In the genomic region with DNA sequence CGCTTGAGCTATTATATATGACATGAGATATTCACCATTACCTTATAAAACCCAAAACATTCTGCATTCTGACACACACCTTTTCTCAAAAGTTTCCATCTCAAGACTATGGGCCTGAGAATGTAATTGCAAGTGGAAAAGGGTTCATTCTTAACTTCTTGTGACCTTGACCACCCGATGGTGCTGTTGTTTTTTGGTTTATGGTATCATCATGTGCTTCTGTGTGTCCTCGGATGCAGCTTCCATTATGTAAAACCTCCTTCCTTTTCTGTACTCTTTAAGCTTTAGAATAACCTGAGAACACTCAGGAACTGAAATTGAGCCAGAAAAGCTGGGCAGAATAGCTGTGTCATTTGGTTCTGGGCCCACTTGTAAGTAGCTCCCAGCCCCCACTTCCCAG, we compare ENCODE assay signal across 41 cellular contexts. TPM values are rescaled to one million over a fixed set of nuclear protein-coding genes. Genes with fewer than 3 reads are reported as not detected.
DNase-seq lines count a peak whose midpoint lies in the region; ATAC-seq, FAIRE-seq and TF ChIP-seq lines count a peak whose summit lies in the region.
"Had no signal": no experiment of that assay in that cellular context is flagged by ENCODE, and none has a peak within 500 bp of the region (broad histone marks: within the 10 kb centered on the region; RNA-seq: fewer than 3 reads in every experiment).

No MANE protein-coding gene starts in this region.

- H3K79me2 ChIP-seq in astrocyte (ENCODE audit: insufficient read depth, low read length), result no peaks in the 10 kb centered on the region

- DNase-seq in GM12864 (ENCODE audit: low read depth), result no peak
- DNase-seq in astrocyte (ENCODE audit: low read depth), result no peak
- no peak for DNase-seq in Ammon's horn (ENCODE audit: low spot score)
- DNase-seq: activated B cell treated with CpG ODN at 0.5 μM for 24 hours; activated CD4-positive, alpha-beta T cell treated with anti-CD3 and anti-CD28 coated beads, Interleukin-2, amount 50 U/mL, for 1 hour; activated gamma-delta T cell; activated naive CD8-positive, alpha-beta T cell treated with anti-CD3 and anti-CD28 coated beads for 36 hours; activated T-cell treated with anti-CD3 and anti-CD28 coated beads, Interleukin-2, amount 50 U/mL, for 1 hour; anterior cingulate cortex; colonic mucosa; DMS53; effector CD8-positive, alpha-beta T cell; hypothalamus; immature natural killer cell; KG1; left cardiac atrium; MG63; mucosa of descending colon; natural killer cell; NCI-H1417 treated with DMSO at 0.1 percent for 48 hours; NCI-H2107; NCI-H446; occipital lobe; PC-9; psoas muscle; substantia nigra; upper lobe of left lung had no signal

- TF ChIP-seq CTCF in GM12864 (IDR thresholded peaks at IDR 0.05; ENCODE audit: low read depth, low read length, missing control alignments) (peak; percentile 2), astrocyte (IDR thresholded peaks at IDR 0.05; ENCODE audit: insufficient read depth, low read depth, low read length) (no peak)

- no peaks in the 10 kb centered on the region for H3K9me3 ChIP-seq in astrocyte (ENCODE audit: insufficient read depth, low read depth, low read length)
- H3K9me3 ChIP-seq: colonic mucosa, MG63, mucosa of descending colon, psoas muscle, upper lobe of left lung had no signal

- no peaks in the 10 kb centered on the region for H3K27me3 Mint-ChIP-seq in astrocyte (ENCODE audit: low read depth, unreplicated experiment)
- H3K27me3 Mint-ChIP-seq: activated B cell treated with CpG ODN at 0.5 μM for 24 hours; activated naive CD8-positive, alpha-beta T cell treated with anti-CD3 and anti-CD28 coated beads for 36 hours; stimulated activated memory B cell treated with anti-CD40 and anti-IgM and Interleukin-4, amounts not matched to agents 10 μg/mL and 1 μg/mL and 100 μg/mL, for 72 hours had no signal

- H3K4me2 ChIP-seq in astrocyte (ENCODE audit: low read length), result no peak overlapping the region
- H3K4me2 ChIP-seq: BLaER1 treated with 17β-estradiol and CSF1 and Interleukin-3, amounts not matched to agents 10 nM and 100 nM; GM23338; PC-9 had no signal

- no peak overlapping the region for H2AFZ ChIP-seq in astrocyte (ENCODE audit: low read depth, low read length)
- H2AFZ ChIP-seq: GM23338, PC-9 had no signal

- H4K20me1 ChIP-seq in astrocyte (ENCODE audit: insufficient read depth, low read length), result no peaks in the 10 kb centered on the region
- H4K20me1 ChIP-seq: BLaER1 treated with 17β-estradiol and CSF1 and Interleukin-3, amounts not matched to agents 10 nM and 100 nM had no signal

- H3K27ac ChIP-seq in astrocyte (ENCODE audit: low read depth, low read length), result no peak overlapping the region
- H3K27ac ChIP-seq: BLaER1 treated with 17β-estradiol and CSF1 and Interleukin-3, amounts not matched to agents 10 nM and 100 nM; cardiac muscle cell; colonic mucosa; epithelial cell of prostate; HL-60; PC-9; psoas muscle; upper lobe of left lung had no signal

- no peak overlapping the region for H3K9ac ChIP-seq in astrocyte (ENCODE audit: low read length)
- H3K9ac ChIP-seq: BLaER1 treated with 17β-estradiol and CSF1 and Interleukin-3, amounts not matched to agents 10 nM and 100 nM had no signal

- peaks cover 4% of the 10 kb centered on the region for H3K4me1 Mint-ChIP-seq in astrocyte (ENCODE audit: low read depth, unreplicated experiment)
- H3K4me1 Mint-ChIP-seq: activated B cell treated with CpG ODN at 0.5 μM for 24 hours; activated naive CD8-positive, alpha-beta T cell treated with anti-CD3 and anti-CD28 coated beads for 36 hours; immature natural killer cell; natural killer cell; stimulated activated memory B cell treated with anti-CD40 and anti-IgM and Interleukin-4, amounts not matched to agents 10 μg/mL and 1 μg/mL and 100 μg/mL, for 72 hours had no signal

- peak; percentile 77 for ATAC-seq in GM18867 (IDR thresholded peaks at IDR 0.05; ENCODE audit: unreplicated experiment)
- peak; percentile 69 for ATAC-seq in HG02588 (IDR thresholded peaks at IDR 0.05; ENCODE audit: unreplicated experiment)
- ATAC-seq in GM21360 (IDR thresholded peaks at IDR 0.05; ENCODE audit: unreplicated experiment), result no peak
- ATAC-seq in GM19452 (IDR thresholded peaks at IDR 0.05; ENCODE audit: unreplicated experiment), result no peak
- ATAC-seq in HG02798 (IDR thresholded peaks at IDR 0.05; ENCODE audit: poor library complexity, unreplicated experiment), result no peak
- ATAC-seq: GM23338; left cardiac atrium; mucosa of descending colon; natural killer cell; psoas muscle; Right ventricle myocardium inferior; SK-N-SH treated with all-trans-retinoic acid at 6 μM for 48 hours; stimulated activated memory B cell treated with anti-CD40 and anti-IgM and Interleukin-4, amounts not matched to agents 10 μg/mL and 1 μg/mL and 100 μg/mL, for 72 hours had no signal

- FAIRE-seq in astrocyte (lab: Jason Lieb, UNC), result peak; percentile 84

- no peaks in the 10 kb centered on the region for H3K36me3 ChIP-seq in astrocyte (ENCODE audit: insufficient read depth, low read length)
- H3K36me3 ChIP-seq: cardiac muscle cell, colonic mucosa, MG63, upper lobe of left lung had no signal

- no peaks in the 10 kb centered on the region for H3K9me3 Mint-ChIP-seq in astrocyte (ENCODE audit: unreplicated experiment)
- H3K9me3 Mint-ChIP-seq: activated B cell treated with CpG ODN at 0.5 μM for 24 hours; activated naive CD8-positive, alpha-beta T cell treated with anti-CD3 and anti-CD28 coated beads for 36 hours; GM23338; natural killer cell; T-helper 1 cell treated with Interleukin-12 subunit alpha and Interleukin-12 subunit beta and Interleukin-4 antibody, amounts not matched to agents 30 μg/mL and 1 μg/mL, for 36 hours had no signal

- no peak overlapping the region for H3K27ac Mint-ChIP-seq in astrocyte (ENCODE audit: unreplicated experiment)
- H3K27ac Mint-ChIP-seq: activated B cell treated with CpG ODN at 0.5 μM for 24 hours; activated naive CD8-positive, alpha-beta T cell treated with anti-CD3 and anti-CD28 coated beads for 36 hours; GM23338; immature natural killer cell; natural killer cell; stimulated activated memory B cell treated with anti-CD40 and anti-IgM and Interleukin-4, amounts not matched to agents 10 μg/mL and 1 μg/mL and 100 μg/mL, for 72 hours; T-helper 1 cell treated with Interleukin-12 subunit alpha and Interleukin-12 subunit beta and Interleukin-4 antibody, amounts not matched to agents 30 μg/mL and 1 μg/mL, for 36 hours had no signal

- H3K4me3 Mint-ChIP-seq in astrocyte (ENCODE audit: unreplicated experiment), result no peak overlapping the region
- H3K4me3 Mint-ChIP-seq: activated B cell treated with CpG ODN at 0.5 μM for 24 hours; activated naive CD8-positive, alpha-beta T cell treated with anti-CD3 and anti-CD28 coated beads for 36 hours; GM23338; immature natural killer cell; natural killer cell; stimulated activated memory B cell treated with anti-CD40 and anti-IgM and Interleukin-4, amounts not matched to agents 10 μg/mL and 1 μg/mL and 100 μg/mL, for 72 hours; T-helper 1 cell treated with Interleukin-12 subunit alpha and Interleukin-12 subunit beta and Interleukin-4 antibody, amounts not matched to agents 30 μg/mL and 1 μg/mL, for 36 hours had no signal

- H3K4me3 ChIP-seq in GM12864 (ENCODE audit: low read depth, low read length) (no peak overlapping the region), astrocyte (ENCODE audit: insufficient read depth, low read depth, low read length) (no peak overlapping the region)
- H3K4me3 ChIP-seq: BLaER1 treated with 17β-estradiol and CSF1 and Interleukin-3, amounts not matched to agents 10 nM and 100 nM; cardiac muscle cell; colonic mucosa; GM23338; MG63; mucosa of descending colon; PC-9; psoas muscle; upper lobe of left lung had no signal

- H3K36me3 Mint-ChIP-seq in astrocyte (ENCODE audit: low read depth, unreplicated experiment), result no peaks in the 10 kb centered on the region
- H3K36me3 Mint-ChIP-seq: activated naive CD8-positive, alpha-beta T cell treated with anti-CD3 and anti-CD28 coated beads for 36 hours; natural killer cell had no signal

- no peaks in the 10 kb centered on the region for H3K4me1 ChIP-seq in astrocyte (ENCODE audit: insufficient read depth, low read length)
- H3K4me1 ChIP-seq: colonic mucosa, psoas muscle, upper lobe of left lung had no signal

- H3K27me3 ChIP-seq in astrocyte (ENCODE audit: insufficient read depth, low read length), result no peaks in the 10 kb centered on the region
- H3K27me3 ChIP-seq: BLaER1 treated with 17β-estradiol and CSF1 and Interleukin-3, amounts not matched to agents 10 nM and 100 nM; cardiac muscle cell; colonic mucosa; MG63; upper lobe of left lung had no signal

RNA-seq across cellular contexts. Expression of a gene that starts 16.2 kb away (rescaled TPM):
- 18.4 and 21.8 TPM in 2 replicates for total RNA-seq in astrocyte

RNA-seq across cellular contexts. Expression of a gene that starts 16.7 kb away (rescaled TPM):
- 3.9 and 4.6 TPM in 2 replicates for total RNA-seq in astrocyte

Comparison
In these comparisons a context has a peak if more than half of its experiments do, and no peak if none do; other contexts are left out.
1. ATAC-seq: peak in GM18867 (single experiment) and HG02588 (single experiment); none in GM21360 (single experiment), GM19452 (single experiment) and HG02798 (single experiment).